Comparison of ENCODE assay signal across 10 cellular contexts in genomic region chr7:117582219-117582704, GRCh38.
DNase-seq lines count a peak whose midpoint lies in the region; ATAC-seq lines count a peak whose summit lies in the region.
"Had no signal": no experiment of that assay in that cellular context is flagged by ENCODE, and none has a peak within 500 bp of the region (broad histone marks: within the 10 kb centered on the region; RNA-seq: fewer than 3 reads in every experiment).

No MANE protein-coding gene starts in this region.

- DNase-seq in NCI-H2196 (lab: John Stamatoyannopoulos, UW; ENCODE audit: unreplicated experiment) (peak; percentile 15), NCI-H2196 treated with DMSO at 0.1 percent for 48 hours (lab: John Stamatoyannopoulos, UW; ENCODE audit: unreplicated experiment) (no peak), brain pericyte (ENCODE audit: low read depth, low spot score) (peak; percentile 8), left colon (no peak), NOMO-1 (lab: John Stamatoyannopoulos, UW; ENCODE audit: unreplicated experiment in 2 of 2) (no peak), cerebellar nuclear complex (lab: John Stamatoyannopoulos, UW) (no peak), COLO668 (lab: John Stamatoyannopoulos, UW; ENCODE audit: unreplicated experiment) (no peak), nucleus accumbens (lab: John Stamatoyannopoulos, UW) (no peak)
- DNase-seq: ACHN, NCI-H1930 had no signal

- ATAC-seq in left colon: peak; percentile 34

- intact Hi-C loops in left colon (cut with DNase I, micrococcal nuclease): no loop called here

Comparison
In these comparisons a context has a peak if more than half of its experiments do, and no peak if none do; other contexts are left out.
1. DNase-seq: peak in NCI-H2196 (single experiment) and brain pericyte (single experiment); none in NCI-H2196 treated with DMSO at 0.1 percent for 48 hours (single experiment), left colon (0 of 2), NOMO-1 (0 of 2), cerebellar nuclear complex (0 of 2), COLO668 (single experiment) and nucleus accumbens (0 of 56).